ENCODE assay signal across 19 cellular contexts in genomic region chr1:61659061-61659460, GRCh38.
DNase-seq lines count a peak whose midpoint lies in the region; ATAC-seq, FAIRE-seq and TF ChIP-seq lines count a peak whose summit lies in the region.
"Had no signal": no experiment of that assay in that cellular context is flagged by ENCODE, and none has a peak within 500 bp of the region (broad histone marks: within the 10 kb centered on the region; RNA-seq: fewer than 3 reads in every experiment).

No MANE protein-coding gene starts in this region.

- no peak overlapping the region for H3K4me3 Mint-ChIP-seq in activated T-cell treated with anti-CD3 and anti-CD28 coated beads, Interleukin-2, amount 50 U/mL, for 4 hours
- H3K4me3 Mint-ChIP-seq: activated CD4-positive, alpha-beta T cell treated with anti-CD3 and anti-CD28 coated beads for 36 hours; activated T-cell treated with anti-CD3 and anti-CD28 coated beads, Interleukin-2, amount 50 U/mL, for 72 hours had no signal

- no peaks in the 10 kb centered on the region for H3K4me1 ChIP-seq in HepG2 (ENCODE audit: insufficient read depth, low read length)
- H3K4me1 ChIP-seq in right lobe of liver, result no peaks in the 10 kb centered on the region
- H3K4me1 ChIP-seq in PC-3 (ENCODE audit: insufficient read depth, low read length), result no peaks in the 10 kb centered on the region
- peaks cover 5% of the 10 kb centered on the region for H3K4me1 ChIP-seq in endothelial cell of umbilical vein (ENCODE audit: control insufficient read depth, extremely low read depth, insufficient read depth, low read length)
- H3K4me1 ChIP-seq in upper lobe of right lung, result no peaks in the 10 kb centered on the region
- H3K4me1 ChIP-seq: adrenal gland, parathyroid adenoma had no signal

- H3K9me3 ChIP-seq in HepG2 (ENCODE audit: low read length), result no peaks in the 10 kb centered on the region
- no peaks in the 10 kb centered on the region for H3K9me3 ChIP-seq in right lobe of liver
- no peaks in the 10 kb centered on the region for H3K9me3 ChIP-seq in PC-3 (ENCODE audit: low read length)
- no peaks in the 10 kb centered on the region for H3K9me3 ChIP-seq in endothelial cell of umbilical vein (replicated peaks; ENCODE audit: control insufficient read depth, insufficient read depth, low read length)
- H3K9me3 ChIP-seq in upper lobe of right lung, result no peaks in the 10 kb centered on the region
- H3K9me3 ChIP-seq: adrenal gland had no signal

- no peaks in the 10 kb centered on the region for H3F3A ChIP-seq in PC-3 (ENCODE audit: low read length, unreplicated experiment)

- DNase-seq in HepG2 (ENCODE audit: low spot score), result no peak
- DNase-seq in right lobe of liver, result no peak
- peak; percentile 44 for DNase-seq in PC-3
- DNase-seq in endothelial cell of umbilical vein (ENCODE audit: low read depth, low spot score), result peak; percentile 11
- DNase-seq in upper lobe of right lung, result no peak
- DNase-seq in cerebellar nuclear complex (lab: John Stamatoyannopoulos, UW), result no peak
- DNase-seq in activated T-cell treated with anti-CD3 and anti-CD28 coated beads, Interleukin-2, amount 50 U/mL, for 4 hours, result no peak
- DNase-seq: activated CD4-positive, alpha-beta T cell treated with anti-CD3 and anti-CD28 coated beads for 36 hours; activated T-cell treated with anti-CD3 and anti-CD28 coated beads, Interleukin-2, amount 50 U/mL, for 72 hours; adrenal gland; COR-L47; effector CD4-positive, alpha-beta T cell; IMR-90; kidney glomerular epithelial cell; NCI-H1417; NCI-H510A; stimulated activated CD4-positive, alpha-beta T cell treated with anti-CD3 and anti-CD28 coated beads, Interleukin-12 subunit alpha, Interleukin-12 subunit beta, amount 100 ng/mL, for 4 hours had no signal

- BruUV-seq in HepG2 (replicated peaks; lab: Mats Ljungman, UMichigan) (no TSS peak), PC-3 (replicated peaks; lab: Mats Ljungman, UMichigan) (no TSS peak), endothelial cell of umbilical vein (replicated peaks; lab: Mats Ljungman, UMichigan) (no TSS peak)

- WGBS in HepG2 (ENCODE audit: low lambda C conversion rate), result 16% methylated on average over 2 of the region's 2 CpGs
- WGBS in right lobe of liver (ENCODE audit: insufficient coverage, low coverage, low lambda C conversion rate, missing lambda C conversion rate), result 71% methylated on average over 2 of the region's 2 CpGs

- no peak for TF ChIP-seq RAD21 in HepG2 (CRISPR knock-in tag; IDR thresholded peaks at IDR 0.05)

- no peaks in the 10 kb centered on the region for H3K36me3 ChIP-seq in HepG2 (replicated peaks in 1 of 2; ENCODE audit: control insufficient read depth in 1 of 2, insufficient read depth in 2 of 2, low read length in 2 of 2)
- H3K36me3 ChIP-seq in right lobe of liver, result no peaks in the 10 kb centered on the region
- no peaks in the 10 kb centered on the region for H3K36me3 ChIP-seq in PC-3 (ENCODE audit: low read depth, low read length)
- H3K36me3 ChIP-seq in endothelial cell of umbilical vein (ENCODE audit: control insufficient read depth in 2 of 2, extremely low read depth in 1 of 2, insufficient read depth in 2 of 2, low read length in 2 of 2), result no peaks in the 10 kb centered on the region
- no peaks in the 10 kb centered on the region for H3K36me3 ChIP-seq in upper lobe of right lung
- H3K36me3 ChIP-seq: adrenal gland had no signal

- POLR2A ChIA-PET in HepG2 (lab: Yijun Ruan, JAX) (no interaction called here), PC-3 (lab: Charles Lee; ENCODE audit: unreplicated experiment) (no interaction called here), endothelial cell of umbilical vein (lab: Charles Lee) (no interaction called here)

- no peaks in the 10 kb centered on the region for H3K79me2 ChIP-seq in HepG2 (ENCODE audit: insufficient read depth, low read length)
- H3K79me2 ChIP-seq in PC-3 (ENCODE audit: low read length), result no peaks in the 10 kb centered on the region
- H3K79me2 ChIP-seq in endothelial cell of umbilical vein (ENCODE audit: control insufficient read depth, insufficient read depth, low read length), result no peaks in the 10 kb centered on the region
- H3K79me2 ChIP-seq: parathyroid adenoma had no signal

- FAIRE-seq in HepG2 (lab: Jason Lieb, UNC) (no peak), endothelial cell of umbilical vein (lab: Jason Lieb, UNC) (no peak)

- ATAC-seq in HepG2 (peak; percentile 54; the same call in 2 of the 3 replicates), right lobe of liver (no peak), PC-3 (no peak), upper lobe of right lung (no peak), GM18868 (IDR thresholded peaks at IDR 0.05; ENCODE audit: unreplicated experiment) (no peak)
- no peak for ATAC-seq in activated T-cell treated with anti-CD3 and anti-CD28 coated beads, Interleukin-2, amount 50 U/mL, for 4 hours
- ATAC-seq: activated CD4-positive, alpha-beta T cell treated with anti-CD3 and anti-CD28 coated beads for 36 hours; activated T-cell treated with anti-CD3 and anti-CD28 coated beads, Interleukin-2, amount 50 U/mL, for 72 hours had no signal

- no peaks in the 10 kb centered on the region; a peak in 1 of 5 replicates for H3K27me3 ChIP-seq in HepG2 (ENCODE audit: control insufficient read depth in 1 of 2, insufficient read depth in 2 of 2, low read length in 2 of 2)
- H3K27me3 ChIP-seq in right lobe of liver, result no peaks in the 10 kb centered on the region
- H3K27me3 ChIP-seq in PC-3 (ENCODE audit: low read length), result no peaks in the 10 kb centered on the region
- H3K27me3 ChIP-seq in endothelial cell of umbilical vein (ENCODE audit: control insufficient read depth in 2 of 2, insufficient read depth in 2 of 2, low read length in 2 of 2), result no peaks in the 10 kb centered on the region
- H3K27me3 ChIP-seq in upper lobe of right lung, result no peaks in the 10 kb centered on the region
- H3K27me3 ChIP-seq: adrenal gland had no signal

- in situ Hi-C loops in HepG2 (cut with HindIII; ENCODE audit: extremely low pct_ligation_motif_present, low pct_unique_long_range_greater_than_20kb), result no loop called here

- TF ChIP-seq POLR2A in HepG2 (IDR thresholded peaks at IDR 0.05; ENCODE audit: insufficient read depth in 1 of 2, low read depth in 2 of 2, low read length in 2 of 2), result no peak
- no peak for TF ChIP-seq POLR2A in right lobe of liver (IDR thresholded peaks at IDR 0.05)
- TF ChIP-seq POLR2A in endothelial cell of umbilical vein (IDR thresholded peaks at IDR 0.05; ENCODE audit: low read depth, low read length), result no peak

- dilution Hi-C loops in endothelial cell of umbilical vein (cut with MboI; ENCODE audit: extremely low pct_ligation_motif_present, low sequenced_read_pairs), result no loop called here

- no peaks in the 10 kb centered on the region for H3K36me3 Mint-ChIP-seq in activated T-cell treated with anti-CD3 and anti-CD28 coated beads, Interleukin-2, amount 50 U/mL, for 4 hours (ENCODE audit: insufficient read depth)

- intact Hi-C loops in HepG2 (cut with micrococcal nuclease; ENCODE audit: unreplicated experiment) (no loop called here), right lobe of liver (cut with DNase I) (no loop called here), PC-3 (cut with micrococcal nuclease) (no loop called here), endothelial cell of umbilical vein (cut with micrococcal nuclease) (no loop called here), upper lobe of right lung (cut with DNase I) (no loop called here)

- H3K4me3 ChIP-seq in HepG2 (replicated peaks in 1 of 3; ENCODE audit: insufficient read depth in 1 of 3, low read depth in 2 of 3, low read length in 3 of 3) (no peak overlapping the region), right lobe of liver (no peak overlapping the region), PC-3 (ENCODE audit: low read length) (no peak overlapping the region), endothelial cell of umbilical vein (replicated peaks in 1 of 3; ENCODE audit: insufficient read depth in 1 of 3, low read depth in 1 of 3, low read length in 3 of 3) (no peak overlapping the region), upper lobe of right lung (no peak overlapping the region)
- H3K4me3 ChIP-seq: adrenal gland had no signal

- no peak overlapping the region for H3K27ac ChIP-seq in HepG2 (ENCODE audit: extremely low read length, insufficient read depth, low read length)
- H3K27ac ChIP-seq in right lobe of liver, result no peak overlapping the region
- H3K27ac ChIP-seq in PC-3 (ENCODE audit: low read length), result no peak overlapping the region
- no peak overlapping the region for H3K27ac ChIP-seq in endothelial cell of umbilical vein (ENCODE audit: insufficient read depth, low read depth, low read length)
- no peak overlapping the region for H3K27ac ChIP-seq in upper lobe of right lung
- H3K27ac ChIP-seq: adrenal gland, parathyroid adenoma had no signal

- no peaks in the 10 kb centered on the region for H3K9me2 ChIP-seq in PC-3 (replicated peaks; ENCODE audit: low read length)

- H3K4me2 ChIP-seq in HepG2 (ENCODE audit: low read depth, low read length), result no peak overlapping the region
- no peak overlapping the region for H3K4me2 ChIP-seq in PC-3 (ENCODE audit: low read length)
- H3K4me2 ChIP-seq in endothelial cell of umbilical vein (ENCODE audit: insufficient read depth, low read length), result no peak overlapping the region

- CTCF ChIA-PET in HepG2 (lab: Yijun Ruan, JAX; ENCODE audit: low intra/inter-chr PET ratio, low total read pairs) (interaction anchor here (0.7 kb wide), 1 partner anchor 17 kb away, joined by 3 read pairs; no protein-coding TSS in a partner anchor), PC-3 (lab: Charles Lee) (no interaction called here), endothelial cell of umbilical vein (lab: Charles Lee) (no interaction called here)

- no peak overlapping the region for H2AFZ ChIP-seq in HepG2 (ENCODE audit: low read length)
- no peak overlapping the region for H2AFZ ChIP-seq in PC-3 (ENCODE audit: low read length)
- H2AFZ ChIP-seq in endothelial cell of umbilical vein (ENCODE audit: low read depth, low read length), result no peak overlapping the region
- H2AFZ ChIP-seq: parathyroid adenoma had no signal

- H3K9me1 ChIP-seq in endothelial cell of umbilical vein (replicated peaks; ENCODE audit: control insufficient read depth, extremely low read depth, insufficient read depth, low read length), result no peaks in the 10 kb centered on the region

- H3K9me3 Mint-ChIP-seq in activated T-cell treated with anti-CD3 and anti-CD28 coated beads, Interleukin-2, amount 50 U/mL, for 4 hours, result no peaks in the 10 kb centered on the region
- H3K9me3 Mint-ChIP-seq: activated T-cell treated with anti-CD3 and anti-CD28 coated beads, Interleukin-2, amount 50 U/mL, for 72 hours had no signal

- H4K20me1 ChIP-seq in HepG2 (ENCODE audit: insufficient read depth, low read length) (no peaks in the 10 kb centered on the region), PC-3 (ENCODE audit: low read length) (no peaks in the 10 kb centered on the region), endothelial cell of umbilical vein (replicated peaks; ENCODE audit: control insufficient read depth, extremely low read depth, insufficient read depth, low read length) (no peaks in the 10 kb centered on the region)

- H3K27me3 Mint-ChIP-seq in activated T-cell treated with anti-CD3 and anti-CD28 coated beads, Interleukin-2, amount 50 U/mL, for 4 hours (ENCODE audit: low read depth), result no peaks in the 10 kb centered on the region
- H3K27me3 Mint-ChIP-seq: activated CD4-positive, alpha-beta T cell treated with anti-CD3 and anti-CD28 coated beads for 36 hours had no signal

- TF ChIP-seq EP300 in HepG2 (IDR thresholded peaks at IDR 0.05; ENCODE audit: low read depth in 2 of 2, low read length in 2 of 2) (no peak), HepG2 (CRISPR knock-in tag; IDR thresholded peaks at IDR 0.05; ENCODE audit: borderline replicate concordance) (no peak)

- no peaks in the 10 kb centered on the region for H3K4me1 Mint-ChIP-seq in activated T-cell treated with anti-CD3 and anti-CD28 coated beads, Interleukin-2, amount 50 U/mL, for 4 hours (ENCODE audit: low read depth)
- H3K4me1 Mint-ChIP-seq: activated CD4-positive, alpha-beta T cell treated with anti-CD3 and anti-CD28 coated beads for 36 hours had no signal

- TF ChIP-seq CTCF in HepG2 (CRISPR knock-in tag; IDR thresholded peaks at IDR 0.05) (no peak), right lobe of liver (IDR thresholded peaks at IDR 0.05) (peak in 1 of 4 donors; percentile 15), PC-3 (conservative IDR thresholded peaks at IDR 0.05; ENCODE audit: low read depth, low read length) (peak; percentile 68), endothelial cell of umbilical vein (IDR thresholded peaks at IDR 0.05; ENCODE audit: extremely low read depth in 1 of 2, insufficient read depth in 1 of 2, low read depth in 1 of 2, low read length in 2 of 2) (peak; percentile 11 to 14), upper lobe of right lung (IDR thresholded peaks at IDR 0.05) (no peak)

- H3K9ac ChIP-seq in HepG2 (ENCODE audit: insufficient read depth, low read depth, low read length) (no peak overlapping the region), PC-3 (ENCODE audit: low read length) (no peak overlapping the region), endothelial cell of umbilical vein (replicated peaks; ENCODE audit: extremely low read depth, insufficient read depth, low read length) (no peak overlapping the region)
- H3K9ac ChIP-seq: parathyroid adenoma had no signal

Comparison
In these comparisons a context has a peak if more than half of its experiments do, and no peak if none do; other contexts are left out.
1. DNase-seq: peak in PC-3 (single experiment) and endothelial cell of umbilical vein (single experiment); none in HepG2 (single experiment), right lobe of liver (0 of 3), upper lobe of right lung (single experiment), cerebellar nuclear complex (0 of 2) and activated T-cell treated with anti-CD3 and anti-CD28 coated beads, Interleukin-2, amount 50 U/mL, for 4 hours (single experiment).
2. CTCF ChIP-seq: peak in PC-3 (single experiment) and endothelial cell of umbilical vein (2 of 2); none in HepG2 (single experiment) and upper lobe of right lung (single experiment).